ENCODE assay signal across 12 cellular contexts in the genomic region with DNA sequence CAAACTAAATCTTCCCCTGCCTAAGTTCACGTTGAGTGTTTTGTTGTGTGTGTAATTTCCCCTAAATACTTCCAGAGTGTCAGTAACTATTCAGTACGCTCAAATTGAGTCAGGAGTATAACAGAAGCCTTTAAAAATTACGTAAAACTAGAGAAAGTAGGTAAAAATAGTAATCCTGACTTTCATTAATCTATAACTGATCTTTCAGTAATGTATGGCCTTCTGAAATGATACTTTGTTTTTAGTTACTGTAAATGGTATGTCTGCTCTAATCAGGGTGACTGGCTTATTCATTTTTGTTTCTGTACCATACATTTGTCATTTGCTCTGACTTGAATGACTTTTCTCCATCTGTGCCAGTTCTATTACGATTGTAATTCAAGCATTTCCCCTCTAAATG. TPM values are rescaled to one million over a fixed set of nuclear protein-coding genes. Genes with fewer than 3 reads are reported as not detected.
A peak's percentile ranks its signal among the peaks of the same experiment; 100 is the strongest.
DNase-seq lines count a peak whose midpoint lies in the region; ATAC-seq, FAIRE-seq and TF ChIP-seq lines count a peak whose summit lies in the region.
"Had no signal": no experiment of that assay in that cellular context is flagged by ENCODE, and none has a peak within 500 bp of the region (broad histone marks: within the 10 kb centered on the region; RNA-seq: fewer than 3 reads in every experiment).

No MANE protein-coding gene starts in this region.

- H3K4me1 Mint-ChIP-seq in activated T-helper 2 cell treated with anti-CD3 and anti-CD28 coated beads, Interferon-gamma antibody, Interleukin-2, Interleukin-4, amounts not matched to agents 10 μg/mL and 5 μg/mL and 100 μg/mL, durations not matched to agents 14 hours and 24 hours and 36 hours (ENCODE audit: low read depth) = peaks cover 9% of the 10 kb centered on the region
- peaks cover 3 to 13% of the 10 kb centered on the region in 2 donors for H3K4me1 Mint-ChIP-seq in stimulated activated naive B cell treated with anti-CD40 and anti-IgM and Interleukin-4, amounts not matched to agents 10 μg/mL and 1 μg/mL and 100 μg/mL, for 72 hours

- peaks cover 74% of the 10 kb centered on the region for H3K36me3 Mint-ChIP-seq in activated T-helper 2 cell treated with anti-CD3 and anti-CD28 coated beads, Interferon-gamma antibody, Interleukin-2, Interleukin-4, amounts not matched to agents 10 μg/mL and 5 μg/mL and 100 μg/mL, durations not matched to agents 14 hours and 24 hours and 36 hours (ENCODE audit: low read depth)
- peaks cover 27 to 40% of the 10 kb centered on the region in 2 donors for H3K36me3 Mint-ChIP-seq in stimulated activated naive B cell treated with anti-CD40 and anti-IgM and Interleukin-4, amounts not matched to agents 10 μg/mL and 1 μg/mL and 100 μg/mL, for 72 hours

- no peak overlapping the region for H3K4me3 ChIP-seq in kidney (ENCODE audit: low read length in 2 of 2)

- H3K4me3 Mint-ChIP-seq in activated T-helper 2 cell treated with anti-CD3 and anti-CD28 coated beads, Interferon-gamma antibody, Interleukin-2, Interleukin-4, amounts not matched to agents 10 μg/mL and 5 μg/mL and 100 μg/mL, durations not matched to agents 14 hours and 24 hours and 36 hours (ENCODE audit: low read depth) = no peak overlapping the region
- no peak overlapping the region for H3K4me3 Mint-ChIP-seq in stimulated activated naive B cell treated with anti-CD40 and anti-IgM and Interleukin-4, amounts not matched to agents 10 μg/mL and 1 μg/mL and 100 μg/mL, for 72 hours
- H3K4me3 Mint-ChIP-seq: type B pancreatic cell had no signal

- no peak overlapping the region for H3K9ac ChIP-seq in kidney (ENCODE audit: low read length in 2 of 2)

- no peaks in the 10 kb centered on the region for H3K4me1 ChIP-seq in kidney (ENCODE audit: control insufficient read depth in 1 of 2, insufficient read depth in 1 of 2, low read depth in 1 of 2, low read length in 2 of 2)

- ATAC-seq in GM18502 (IDR thresholded peaks at IDR 0.05; ENCODE audit: poor library complexity, unreplicated experiment) = peak; percentile 51
- peak; percentile 81 for ATAC-seq in GM19452 (IDR thresholded peaks at IDR 0.05; ENCODE audit: unreplicated experiment)
- peak; percentile 78 for ATAC-seq in HG02973 (IDR thresholded peaks at IDR 0.05; ENCODE audit: unreplicated experiment)
- no peak for ATAC-seq in stimulated activated naive B cell treated with anti-CD40 and anti-IgM and Interleukin-4, amounts not matched to agents 10 μg/mL and 1 μg/mL and 100 μg/mL, for 72 hours (replicated peaks)

- H3K27ac Mint-ChIP-seq in activated T-helper 2 cell treated with anti-CD3 and anti-CD28 coated beads, Interferon-gamma antibody, Interleukin-2, Interleukin-4, amounts not matched to agents 10 μg/mL and 5 μg/mL and 100 μg/mL, durations not matched to agents 14 hours and 24 hours and 36 hours = peak overlapping the region; percentile 4
- no peak overlapping the region for H3K27ac Mint-ChIP-seq in stimulated activated naive B cell treated with anti-CD40 and anti-IgM and Interleukin-4, amounts not matched to agents 10 μg/mL and 1 μg/mL and 100 μg/mL, for 72 hours
- H3K27ac Mint-ChIP-seq: type B pancreatic cell had no signal

- no peak for TF ChIP-seq CTCF in kidney (IDR thresholded peaks at IDR 0.05; ENCODE audit: borderline replicate concordance, extremely low read depth, insufficient read depth)

- H3K36me3 ChIP-seq in kidney (ENCODE audit: control insufficient read depth in 1 of 2, insufficient read depth in 2 of 2, low read length in 2 of 2) = peaks cover 7 to 9% of the 10 kb centered on the region in 2 donors

- no peak for FAIRE-seq in kidney (lab: Jason Lieb, UNC)

- no peak overlapping the region for H3K27ac ChIP-seq in kidney (ENCODE audit: low read depth in 2 of 2, low read length in 2 of 2)

- DNase-seq in activated T-helper 2 cell treated with anti-CD3 and anti-CD28 coated beads, Interferon-gamma antibody, Interleukin-2, Interleukin-4, amounts not matched to agents 10 μg/mL and 5 μg/mL and 100 μg/mL, durations not matched to agents 14 hours and 24 hours and 36 hours (ENCODE audit: low spot score) = no peak
- no peak for DNase-seq in NCI-H510A treated with DMSO at 0.1 percent for 48 hours (lab: John Stamatoyannopoulos, UW)
- no peak for DNase-seq in SW 1271 (lab: John Stamatoyannopoulos, UW)
- no peak for DNase-seq in stimulated activated naive B cell treated with anti-CD40 and anti-IgM and Interleukin-4, amounts not matched to agents 10 μg/mL and 1 μg/mL and 100 μg/mL, for 72 hours
- DNase-seq in kidney = no peak
- DNase-seq: nucleus accumbens; stimulated activated CD4-positive, alpha-beta T cell treated with anti-CD3 and anti-CD28 coated beads, Interleukin-4, amount 100 ng/mL, for 4 hours; T-helper 9 cell had no signal

- no peaks in the 10 kb centered on the region for H3K9me3 ChIP-seq in kidney (ENCODE audit: control insufficient read depth in 1 of 2, low read length in 2 of 2)

- no peaks in the 10 kb centered on the region for H3K9me3 Mint-ChIP-seq in activated T-helper 2 cell treated with anti-CD3 and anti-CD28 coated beads, Interferon-gamma antibody, Interleukin-2, Interleukin-4, amounts not matched to agents 10 μg/mL and 5 μg/mL and 100 μg/mL, durations not matched to agents 14 hours and 24 hours and 36 hours
- no peaks in the 10 kb centered on the region for H3K9me3 Mint-ChIP-seq in stimulated activated naive B cell treated with anti-CD40 and anti-IgM and Interleukin-4, amounts not matched to agents 10 μg/mL and 1 μg/mL and 100 μg/mL, for 72 hours
- H3K9me3 Mint-ChIP-seq: type B pancreatic cell had no signal

- H3K27me3 Mint-ChIP-seq in activated T-helper 2 cell treated with anti-CD3 and anti-CD28 coated beads, Interferon-gamma antibody, Interleukin-2, Interleukin-4, amounts not matched to agents 10 μg/mL and 5 μg/mL and 100 μg/mL, durations not matched to agents 14 hours and 24 hours and 36 hours (ENCODE audit: low read depth) = no peaks in the 10 kb centered on the region
- no peaks in the 10 kb centered on the region for H3K27me3 Mint-ChIP-seq in stimulated activated naive B cell treated with anti-CD40 and anti-IgM and Interleukin-4, amounts not matched to agents 10 μg/mL and 1 μg/mL and 100 μg/mL, for 72 hours
- H3K27me3 Mint-ChIP-seq: type B pancreatic cell had no signal

- intact Hi-C loops in activated T-helper 2 cell treated with anti-CD3 and anti-CD28 coated beads, Interferon-gamma antibody, Interleukin-2, Interleukin-4, amounts not matched to agents 10 μg/mL and 5 μg/mL and 100 μg/mL, durations not matched to agents 14 hours and 24 hours and 36 hours (cut with micrococcal nuclease) = no loop called here
- intact Hi-C loops in kidney (cut with DNase I) = no loop called here

RNA-seq across cellular contexts. Expression of gene MIER1, which starts 29.4 kb away (rescaled TPM):
- 44.5 and 45.1 TPM in 2 replicates for total RNA-seq in activated T-helper 2 cell treated with anti-CD3 and anti-CD28 coated beads, Interferon-gamma antibody, Interleukin-2, Interleukin-4, amounts not matched to agents 10 μg/mL and 5 μg/mL and 100 μg/mL, durations not matched to agents 14 hours and 24 hours and 36 hours
- 47.6 TPM for total RNA-seq in kidney
- 9.4 TPM for polyA plus RNA-seq in kidney (ENCODE audit: insufficient read depth, low read depth, low replicate concordance)

RNA-seq across cellular contexts. Expression of gene DNAI4, which starts 29.6 kb away (rescaled TPM):
- total RNA-seq in activated T-helper 2 cell treated with anti-CD3 and anti-CD28 coated beads, Interferon-gamma antibody, Interleukin-2, Interleukin-4, amounts not matched to agents 10 μg/mL and 5 μg/mL and 100 μg/mL, durations not matched to agents 14 hours and 24 hours and 36 hours = 0.90 and 1.7 TPM in 2 replicates
- total RNA-seq in kidney = 26.8 TPM
- polyA plus RNA-seq in kidney (ENCODE audit: insufficient read depth, low read depth, low replicate concordance) = 4.1 TPM

Comparison
In these comparisons a context has a peak if more than half of its experiments do, and no peak if none do; other contexts are left out.
1. ATAC-seq: peak in GM18502 (single experiment), GM19452 (single experiment) and HG02973 (single experiment); none in stimulated activated naive B cell treated with anti-CD40 and anti-IgM and Interleukin-4, amounts not matched to agents 10 μg/mL and 1 μg/mL and 100 μg/mL, for 72 hours (0 of 2).
2. RNA of gene DNAI4, which starts 29.6 kb away (total RNA-seq): 26.8 TPM in kidney (single experiment); 0.90 to 1.7 TPM in activated T-helper 2 cell treated with anti-CD3 and anti-CD28 coated beads, Interferon-gamma antibody, Interleukin-2, Interleukin-4, amounts not matched to agents 10 μg/mL and 5 μg/mL and 100 μg/mL, durations not matched to agents 14 hours and 24 hours and 36 hours; every median in the first group is over 10 times any median in the second.